Comparison of ENCODE assay signal across 8 cellular contexts in the genomic region with DNA sequence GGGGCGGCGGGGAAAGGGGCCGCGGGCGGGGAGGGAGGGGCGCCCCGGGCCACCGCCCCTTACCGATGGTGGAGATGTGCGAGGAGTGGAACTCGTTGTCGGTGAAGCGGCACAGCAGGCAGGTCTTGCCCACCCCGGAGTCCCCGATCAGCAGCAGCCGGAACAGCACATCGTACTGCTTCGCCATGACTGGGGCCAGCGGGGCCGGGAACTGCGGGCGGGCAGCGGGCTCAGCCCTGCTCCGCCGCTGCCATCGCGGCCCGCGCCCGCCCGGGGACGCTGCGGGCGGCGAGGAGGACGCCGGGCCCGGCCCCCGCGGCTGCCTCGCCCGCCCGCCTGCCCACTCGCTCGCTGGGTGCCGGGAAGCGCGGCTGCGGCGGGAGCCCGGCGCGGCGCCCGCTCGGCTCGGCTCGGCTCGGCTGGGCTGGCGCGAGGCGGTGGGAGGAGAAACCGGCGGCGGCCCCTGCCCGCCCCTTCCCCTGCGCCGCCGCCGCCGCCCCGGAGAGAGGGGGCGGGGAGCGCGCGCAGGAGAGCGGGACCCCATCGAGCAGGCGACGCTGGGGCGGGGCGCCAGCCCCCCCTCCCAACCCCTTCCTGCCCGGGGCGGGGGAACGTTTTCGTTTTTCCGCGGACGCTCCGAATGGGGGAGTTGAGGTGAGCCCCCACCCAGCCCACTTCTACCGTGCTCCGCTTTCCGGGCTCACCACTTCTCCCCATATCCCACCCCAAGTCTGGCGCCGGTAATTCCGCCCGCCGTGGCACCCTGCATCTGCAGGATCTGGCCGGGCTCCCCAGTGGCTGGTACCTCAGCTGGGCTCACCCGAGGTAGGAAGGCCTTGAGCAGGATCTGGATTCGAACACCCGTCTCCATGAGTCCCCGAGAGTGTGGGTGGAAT. TPM values are rescaled to one million over a fixed set of nuclear protein-coding genes. Genes with fewer than 3 reads are reported as not detected.
DNase-seq lines count a peak whose midpoint lies in the region; ATAC-seq, FAIRE-seq and TF ChIP-seq lines count a peak whose summit lies in the region.

A gene (minus strand): TSS at position 447 of the 896 bp plus-strand sequence. CDS start 260 bp downstream, at position 187.

- BruUV-seq in HepG2 (replicated peaks; lab: Mats Ljungman, UMichigan) = no TSS peak

- no peaks in the 10 kb centered on the region; a peak in 1 of 5 replicates for H3K27me3 ChIP-seq in HepG2 (ENCODE audit: control insufficient read depth in 1 of 2, insufficient read depth in 2 of 2, low read length in 2 of 2)

- DNase-seq in GM10266 (ENCODE audit: extremely low spot score) (peak; percentile 73), HTR-8/SVneo (ENCODE audit: insufficient read length, low spot score) (peak; percentile 81), HepG2 (ENCODE audit: low spot score) (no peak)
- peak; percentile 12 to 17 for DNase-seq in stimulated activated CD4-positive, alpha-beta T cell treated with anti-CD3 and anti-CD28 coated beads, Interleukin-4, amount 100 ng/mL, for 48 hours (ENCODE audit: low read depth in 2 of 2)

- no peak within 1 kb of the TSS for H2AFZ ChIP-seq in HepG2 (ENCODE audit: low read length)

- TF ChIP-seq RAD21 in HepG2 (CRISPR knock-in tag; IDR thresholded peaks at IDR 0.05) = no peak

- H3K9me3 ChIP-seq in HepG2 (ENCODE audit: low read length) = no peaks in the 10 kb centered on the region

- TF ChIP-seq POLR2A in HepG2 (IDR thresholded peaks at IDR 0.05; ENCODE audit: insufficient read depth in 1 of 2, low read depth in 2 of 2, low read length in 2 of 2) = no peak

- TF ChIP-seq CTCF in GM10266 (IDR thresholded peaks at IDR 0.05; ENCODE audit: control insufficient read depth, insufficient read depth, low read depth, missing control alignments) = no peak
- TF ChIP-seq CTCF in VCaP (conservative IDR thresholded peaks at IDR 0.05) = no peak; the same call in 1 of the 2 replicates
- TF ChIP-seq CTCF in HepG2 (CRISPR knock-in tag; IDR thresholded peaks at IDR 0.05) = no peak

- H3K9ac ChIP-seq in HepG2 (ENCODE audit: insufficient read depth, low read depth, low read length) = peak within 1 kb of the TSS; percentile 37; the same call in 1 of the 2 replicates

- intact Hi-C loops in HepG2 (cut with micrococcal nuclease; ENCODE audit: unreplicated experiment) = no loop called here

- POLR2A ChIA-PET in HepG2 (lab: Yijun Ruan, JAX) = interaction anchor here (0.6 to 2.6 kb wide), 4 partner anchors 14 to 131 kb away, joined by 4 to 13 read pairs (median 6); a partner anchor contains a TSS

- ATAC-seq in HepG2 = peak; percentile 66
- ATAC-seq in HG03460 (IDR thresholded peaks at IDR 0.05; ENCODE audit: unreplicated experiment) = no peak
- ATAC-seq in HG02970 (IDR thresholded peaks at IDR 0.05; ENCODE audit: low FRiP score, unreplicated experiment) = no peak

- peaks cover 37% of the 10 kb centered on the region for H3K4me1 ChIP-seq in HepG2 (ENCODE audit: insufficient read depth, low read length)

- FAIRE-seq in HTR-8/SVneo (lab: Jason Lieb, UNC) (peak; percentile 99), HepG2 (lab: Jason Lieb, UNC) (no peak)

- no CpG with 5 or more reads among the region's 103 CpGs for WGBS in HepG2 (ENCODE audit: low lambda C conversion rate)

- in situ Hi-C loops in HepG2 (cut with HindIII; ENCODE audit: extremely low pct_ligation_motif_present, low pct_unique_long_range_greater_than_20kb) = no loop called here

- no peaks in the 10 kb centered on the region for H3K79me2 ChIP-seq in HepG2 (ENCODE audit: insufficient read depth, low read length)

- H3K27ac ChIP-seq in VCaP = peak within 1 kb of the TSS; percentile 70; the same call in 1 of the 2 replicates
- H3K27ac ChIP-seq in cingulate gyrus (ENCODE audit: low read depth, low read length) = peak within 1 kb of the TSS; percentile 39
- no peak within 1 kb of the TSS for H3K27ac ChIP-seq in HepG2 (ENCODE audit: extremely low read length, insufficient read depth, low read length)

- CTCF ChIA-PET in HepG2 (lab: Yijun Ruan, JAX; ENCODE audit: low intra/inter-chr PET ratio, low total read pairs) = no interaction called here

- H4K20me1 ChIP-seq in HepG2 (ENCODE audit: insufficient read depth, low read length) = no peaks in the 10 kb centered on the region

- no peaks in the 10 kb centered on the region for H3K36me3 ChIP-seq in HepG2 (replicated peaks in 1 of 2; ENCODE audit: control insufficient read depth in 1 of 2, insufficient read depth in 2 of 2, low read length in 2 of 2)

- H3K4me2 ChIP-seq in HepG2 (ENCODE audit: low read depth, low read length) = peak within 1 kb of the TSS; percentile 94

- no peak for TF ChIP-seq EP300 in HepG2 (IDR thresholded peaks at IDR 0.05; ENCODE audit: low read depth in 2 of 2, low read length in 2 of 2)
- no peak for TF ChIP-seq EP300 in HepG2 (CRISPR knock-in tag; IDR thresholded peaks at IDR 0.05; ENCODE audit: borderline replicate concordance)

- H3K4me3 ChIP-seq in HepG2 (replicated peaks in 1 of 3; ENCODE audit: insufficient read depth in 1 of 3, low read depth in 2 of 3, low read length in 3 of 3) = peak within 1 kb of the TSS; percentile 74 to 81 (median 79)

TF ChIP-seq in HepG2, 621 proteins besides CTCF, POLR2A, EP300 and RAD21 (continues in another document):
- TF ChIP-seq, protein P1, sequence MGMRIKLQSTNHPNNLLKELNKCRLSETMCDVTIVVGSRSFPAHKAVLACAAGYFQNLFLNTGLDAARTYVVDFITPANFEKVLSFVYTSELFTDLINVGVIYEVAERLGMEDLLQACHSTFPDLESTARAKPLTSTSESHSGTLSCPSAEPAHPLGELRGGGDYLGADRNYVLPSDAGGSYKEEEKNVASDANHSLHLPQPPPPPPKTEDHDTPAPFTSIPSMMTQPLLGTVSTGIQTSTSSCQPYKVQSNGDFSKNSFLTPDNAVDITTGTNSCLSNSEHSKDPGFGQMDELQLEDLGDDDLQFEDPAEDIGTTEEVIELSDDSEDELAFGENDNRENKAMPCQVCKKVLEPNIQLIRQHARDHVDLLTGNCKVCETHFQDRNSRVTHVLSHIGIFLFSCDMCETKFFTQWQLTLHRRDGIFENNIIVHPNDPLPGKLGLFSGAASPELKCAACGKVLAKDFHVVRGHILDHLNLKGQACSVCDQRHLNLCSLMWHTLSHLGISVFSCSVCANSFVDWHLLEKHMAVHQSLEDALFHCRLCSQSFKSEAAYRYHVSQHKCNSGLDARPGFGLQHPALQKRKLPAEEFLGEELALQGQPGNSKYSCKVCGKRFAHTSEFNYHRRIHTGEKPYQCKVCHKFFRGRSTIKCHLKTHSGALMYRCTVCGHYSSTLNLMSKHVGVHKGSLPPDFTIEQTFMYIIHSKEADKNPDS (CRISPR knock-in tag; IDR thresholded peaks at IDR 0.05) = no peak
- TF ChIP-seq HOXA3 (CRISPR knock-in tag; IDR thresholded peaks at IDR 0.05) (no peak), PCBP1 (IDR thresholded peaks at IDR 0.05; ENCODE audit: borderline replicate concordance, low read depth, low read length) (0 out of 2 replicates have a peak, but pooled peaks have one; percentile 64), ZNF180 (CRISPR knock-in tag; IDR thresholded peaks at IDR 0.05; ENCODE audit: borderline replicate concordance, low read depth) (no peak)

RNA-seq across cellular contexts. Expression of the gene that starts here (rescaled TPM):
- total RNA-seq in HepG2 (2016; rRNA removed; fragmentation: Illumina TruSeq; extraction: Trizol) = 17.2 and 18.5 TPM in 2 replicates
- 10.0 and 10.2 TPM in 2 replicates for total RNA-seq in HepG2 (2016; cell fraction: cytosol; rRNA removed; fragmentation: Illumina TruSeq; extraction: Trizol; ENCODE audit: low read depth)
- 15.0 and 19.2 TPM in 2 replicates for total RNA-seq in HepG2 (2016; cell fraction: insoluble cytoplasmic fraction; rRNA removed; fragmentation: Illumina TruSeq; extraction: Trizol)
- 28.0 and 32.7 TPM in 2 replicates for total RNA-seq in HepG2 (2016; cell fraction: membrane; rRNA removed; fragmentation: Illumina TruSeq; extraction: Trizol)
- 13.3 and 15.6 TPM in 2 replicates for total RNA-seq in HepG2 (2016; cell fraction: nucleus; rRNA removed; fragmentation: Illumina TruSeq; extraction: Trizol)
- 7.4 and 12.3 TPM in 2 replicates for polyA plus RNA-seq in HepG2 (2011; rRNA removed)
- 6.2 and 7.5 TPM in 2 replicates for polyA plus RNA-seq in HepG2 (2011; cell fraction: cytosol; rRNA removed)
- 33.9 and 49.5 TPM in 2 replicates for polyA plus RNA-seq in HepG2 (2011; cell fraction: nucleus; rRNA removed)
- polyA plus RNA-seq in HepG2 (2012) = 3.6 and 9.1 TPM in 2 replicates
- polyA plus RNA-seq in HepG2 (2016; cell fraction: cytosol; fragmentation: Illumina TruSeq; extraction: Trizol; ENCODE audit: low read depth) = 12.4 and 12.5 TPM in 2 replicates
- polyA plus RNA-seq in HepG2 (2016; cell fraction: insoluble cytoplasmic fraction; fragmentation: Illumina TruSeq; extraction: Trizol; ENCODE audit: low read depth) = 18.7 and 21.4 TPM in 2 replicates
- polyA plus RNA-seq in HepG2 (2016; cell fraction: membrane; fragmentation: Illumina TruSeq; extraction: Trizol; ENCODE audit: low read depth) = 29.3 and 32.2 TPM in 2 replicates
- polyA plus RNA-seq in HepG2 (2016; cell fraction: nucleus; fragmentation: Illumina TruSeq; extraction: Trizol; ENCODE audit: insufficient read depth, low read depth) = 31.6 and 35.1 TPM in 2 replicates
- polyA minus RNA-seq in HepG2 (2011; rRNA and poly(A)+ RNA removed; ENCODE audit: low replicate concordance) = 8.7 TPM in 1 of 2 replicates, not detected in the other
- 2.2 and 3.1 TPM in 2 replicates for polyA minus RNA-seq in HepG2 (2011; cell fraction: cytosol; rRNA and poly(A)+ RNA removed)
- 4.0 and 8.6 TPM in 2 replicates for polyA minus RNA-seq in HepG2 (2011; cell fraction: nucleus; rRNA and poly(A)+ RNA removed)
